Comparison of ENCODE assay signal across 14 cellular contexts in the genomic region with DNA sequence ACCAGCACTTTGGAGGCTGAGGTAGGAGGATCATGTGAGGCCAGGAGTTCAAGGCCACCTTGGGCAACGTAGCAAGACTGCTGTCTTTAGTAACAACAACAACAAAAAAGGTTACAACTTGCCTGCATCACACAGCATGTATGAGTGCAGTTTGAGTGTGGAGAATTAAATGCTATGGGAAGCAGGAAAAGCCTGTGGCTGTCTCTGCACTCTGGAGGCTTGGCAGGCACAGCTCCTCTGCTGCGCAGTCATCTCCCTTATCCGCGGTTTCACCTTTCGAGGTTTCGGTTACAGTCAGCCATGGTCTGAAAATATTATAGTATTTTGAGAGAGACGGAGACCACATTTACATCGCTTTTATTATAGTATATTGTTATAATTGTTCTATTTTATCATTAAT. TPM values are rescaled to one million over a fixed set of nuclear protein-coding genes. Genes with fewer than 3 reads are reported as not detected.
DNase-seq lines count a peak whose midpoint lies in the region; ATAC-seq, FAIRE-seq and TF ChIP-seq lines count a peak whose summit lies in the region.
"Had no signal": no experiment of that assay in that cellular context is flagged by ENCODE, and none has a peak within 500 bp of the region (broad histone marks: within the 10 kb centered on the region; RNA-seq: fewer than 3 reads in every experiment).

No MANE protein-coding gene starts in this region.

- H3K4me3 Mint-ChIP-seq in activated T-helper 17 cell treated with anti-CD3 and anti-CD28 coated beads, Interleukin-2, amount 50 U/mL, for 72 hours, result peak overlapping the region; percentile 71
- no peak overlapping the region for H3K4me3 Mint-ChIP-seq in neural progenitor cell

- no peak for TF ChIP-seq POLR2A in uterus (IDR thresholded peaks at IDR 0.05)

- peaks cover 6 to 10% of the 10 kb centered on the region in 2 donors for H3K4me1 ChIP-seq in uterus
- peaks cover 0 to 9% of the 10 kb centered on the region in 2 donors for H3K4me1 ChIP-seq in small intestine (ENCODE audit: control insufficient read depth in 2 of 2, insufficient read depth in 1 of 2, low read depth in 1 of 2, low read length in 1 of 2)
- H3K4me1 ChIP-seq in neural progenitor cell, result peaks cover 8% of the 10 kb centered on the region

- H3F3A ChIP-seq in neural progenitor cell (ENCODE audit: low read depth), result peaks cover 10% of the 10 kb centered on the region

- no peak overlapping the region for H3K9ac ChIP-seq in neural progenitor cell
- H3K9ac ChIP-seq: BLaER1 treated with 17β-estradiol and CSF1 and Interleukin-3, amounts not matched to agents 10 nM and 100 nM; parathyroid adenoma had no signal

- H3K4me3 ChIP-seq in fibroblast of pulmonary artery (replicated peaks; ENCODE audit: low read depth, low read length) (peak overlapping the region; percentile 30), uterus (no peak overlapping the region), small intestine (ENCODE audit: low read depth in 1 of 2, low read length in 2 of 2) (no peak overlapping the region), neural progenitor cell (no peak overlapping the region)
- H3K4me3 ChIP-seq: BLaER1 treated with 17β-estradiol and CSF1 and Interleukin-3, amounts not matched to agents 10 nM and 100 nM had no signal

- H3K36me3 ChIP-seq in uterus (no peaks in the 10 kb centered on the region), small intestine (ENCODE audit: control insufficient read depth in 2 of 2, insufficient read depth in 2 of 2, low read length in 2 of 2) (no peaks in the 10 kb centered on the region), neural progenitor cell (no peaks in the 10 kb centered on the region)
- H3K36me3 ChIP-seq: BLaER1 treated with 17β-estradiol and CSF1 and Interleukin-3, amounts not matched to agents 10 nM and 100 nM had no signal

- H2AFZ ChIP-seq in neural progenitor cell (replicated peaks), result no peak overlapping the region
- H2AFZ ChIP-seq: parathyroid adenoma had no signal

- H3K9me3 ChIP-seq in uterus (no peaks in the 10 kb centered on the region), small intestine (ENCODE audit: control insufficient read depth, low read depth) (no peaks in the 10 kb centered on the region), neural progenitor cell (ENCODE audit: low read depth) (no peaks in the 10 kb centered on the region)
- H3K9me3 ChIP-seq: BLaER1 treated with 17β-estradiol and CSF1 and Interleukin-3, amounts not matched to agents 10 nM and 100 nM had no signal

- H3K36me3 Mint-ChIP-seq in activated T-helper 17 cell treated with anti-CD3 and anti-CD28 coated beads, Interleukin-2, amount 50 U/mL, for 72 hours (ENCODE audit: low read depth), result peaks cover 21% of the 10 kb centered on the region
- H3K36me3 Mint-ChIP-seq in neural progenitor cell, result no peaks in the 10 kb centered on the region

- peak overlapping the region; percentile 67 for H3K27ac Mint-ChIP-seq in activated T-helper 17 cell treated with anti-CD3 and anti-CD28 coated beads, Interleukin-2, amount 50 U/mL, for 72 hours
- H3K27ac Mint-ChIP-seq in neural progenitor cell, result no peak overlapping the region
- H3K27ac Mint-ChIP-seq: stimulated activated naive CD8-positive, alpha-beta T cell treated with anti-CD3 and anti-CD28 coated beads, Interleukin-15, Interleukin-2, amounts not matched to agents 100 ng/mL and 50 ng/mL, for 24 hours had no signal

- no peak overlapping the region for H3K4me2 ChIP-seq in neural progenitor cell

- H3K27ac ChIP-seq in uterus (peak overlapping the region; percentile 89 to 91), small intestine (ENCODE audit: low read depth in 1 of 2, low read length in 1 of 2) (peak overlapping the region in 1 of 2 donors; percentile 30), neural progenitor cell (no peak overlapping the region)
- H3K27ac ChIP-seq: BLaER1 treated with 17β-estradiol and CSF1 and Interleukin-3, amounts not matched to agents 10 nM and 100 nM; HL-60; parathyroid adenoma had no signal

- H3K9me3 Mint-ChIP-seq in activated T-helper 17 cell treated with anti-CD3 and anti-CD28 coated beads, Interleukin-2, amount 50 U/mL, for 72 hours, result no peaks in the 10 kb centered on the region
- no peaks in the 10 kb centered on the region for H3K9me3 Mint-ChIP-seq in neural progenitor cell
- H3K9me3 Mint-ChIP-seq: stimulated activated naive CD8-positive, alpha-beta T cell treated with anti-CD3 and anti-CD28 coated beads, Interleukin-15, Interleukin-2, amounts not matched to agents 100 ng/mL and 50 ng/mL, for 24 hours had no signal

- peaks cover 42% of the 10 kb centered on the region for H3K4me1 Mint-ChIP-seq in activated T-helper 17 cell treated with anti-CD3 and anti-CD28 coated beads, Interleukin-2, amount 50 U/mL, for 72 hours
- H3K4me1 Mint-ChIP-seq in neural progenitor cell, result peaks cover 8% of the 10 kb centered on the region

- peak; percentile 34 for ATAC-seq in activated T-helper 17 cell treated with anti-CD3 and anti-CD28 coated beads, Interleukin-2, amount 50 U/mL, for 72 hours (replicated peaks)
- no peak for ATAC-seq in HG02970 (IDR thresholded peaks at IDR 0.05; ENCODE audit: low FRiP score, unreplicated experiment)

- H3K27me3 ChIP-seq in uterus (no peaks in the 10 kb centered on the region), small intestine (ENCODE audit: control insufficient read depth in 2 of 2, insufficient read depth in 2 of 2, low read length in 2 of 2) (no peaks in the 10 kb centered on the region), neural progenitor cell (peaks cover 43% of the 10 kb centered on the region)

- H4K20me1 ChIP-seq in neural progenitor cell (ENCODE audit: low read depth), result peaks cover 6% of the 10 kb centered on the region

- no peaks in the 10 kb centered on the region for H3K27me3 Mint-ChIP-seq in activated T-helper 17 cell treated with anti-CD3 and anti-CD28 coated beads, Interleukin-2, amount 50 U/mL, for 72 hours
- peaks cover 23% of the 10 kb centered on the region for H3K27me3 Mint-ChIP-seq in neural progenitor cell (ENCODE audit: insufficient read depth, low read depth)
- H3K27me3 Mint-ChIP-seq: stimulated activated naive CD8-positive, alpha-beta T cell treated with anti-CD3 and anti-CD28 coated beads, Interleukin-15, Interleukin-2, amounts not matched to agents 100 ng/mL and 50 ng/mL, for 24 hours had no signal

- no peak for FAIRE-seq in small intestine (lab: Jason Lieb, UNC)

- no peaks in the 10 kb centered on the region for H3K79me2 ChIP-seq in neural progenitor cell (ENCODE audit: low read depth)
- H3K79me2 ChIP-seq: parathyroid adenoma had no signal

- TF ChIP-seq CTCF in fibroblast of pulmonary artery (IDR thresholded peaks at IDR 0.05; ENCODE audit: low read length, missing control alignments) (no peak), uterus (IDR thresholded peaks at IDR 0.05) (no peak), neural progenitor cell (IDR thresholded peaks at IDR 0.05) (no peak)

- intact Hi-C loops in uterus (cut with DNase I; ENCODE audit: low total_unique reads), result no loop called here

- peak; percentile 25 for DNase-seq in stimulated activated CD4-positive, alpha-beta T cell treated with anti-CD3 and anti-CD28 coated beads, Interleukin-15, amount 100 ng/mL, for 24 hours
- no peak for DNase-seq in stimulated activated CD4-positive, alpha-beta T cell treated with anti-CD3 and anti-CD28 coated beads, Interleukin-12 subunit alpha, Interleukin-12 subunit beta, amount 100 ng/mL, for 4 hours
- DNase-seq in fibroblast of pulmonary artery (ENCODE audit: low read depth) (peak; percentile 57), uterus (no peak), small intestine (no peak), neural progenitor cell (ENCODE audit: low spot score) (no peak)
- DNase-seq: activated gamma-delta T cell; stimulated activated CD4-positive, alpha-beta T cell treated with anti-CD3 and anti-CD28 coated beads, Interleukin-4, amount 100 ng/mL, for 1 hour had no signal

- WGBS in small intestine, 3 donors, result 75 to 87% (median 87%) methylated on average over 8 of the region's 8 CpGs

RNA-seq across cellular contexts. Expression of gene MICAL2, which starts 2.9 kb away (rescaled TPM):
- 100 to 1,000 TPM; 127 to 253 TPM for total RNA-seq in activated T-helper 17 cell treated with anti-CD3 and anti-CD28 coated beads, Interleukin-2, amount 50 U/mL, for 72 hours
- total RNA-seq in uterus (100 to 1,000 TPM in 1 of 4 donors, 10 to 100 TPM in 3; 29.6 to 139 (median 53.1) TPM), neural progenitor cell (ENCODE audit: low replicate concordance) (0.60 and 0.68 TPM in 2 replicates)
- 10 to 100 TPM; 15.9 to 29.1 (median 22.2) TPM for polyA plus RNA-seq in small intestine

Comparison
In these comparisons a context has a peak if more than half of its experiments do, and no peak if none do; other contexts are left out.
1. DNase-seq: peak in stimulated activated CD4-positive, alpha-beta T cell treated with anti-CD3 and anti-CD28 coated beads, Interleukin-15, amount 100 ng/mL, for 24 hours (single experiment) and fibroblast of pulmonary artery (single experiment); none in stimulated activated CD4-positive, alpha-beta T cell treated with anti-CD3 and anti-CD28 coated beads, Interleukin-12 subunit alpha, Interleukin-12 subunit beta, amount 100 ng/mL, for 4 hours (single experiment), uterus (0 of 2), small intestine (single experiment) and neural progenitor cell (single experiment).
2. RNA of gene MICAL2, which starts 2.9 kb away (total RNA-seq): 127 to 253 TPM in activated T-helper 17 cell treated with anti-CD3 and anti-CD28 coated beads, Interleukin-2, amount 50 U/mL, for 72 hours and 29.6 to 139 TPM in uterus; 0.60 to 0.68 TPM in neural progenitor cell; every median in the first group is over 10 times any median in the second.